ENCODE assay signal across 30 cellular contexts in genomic region chr11:62393735-62394134, GRCh38. TPM values are rescaled to one million over a fixed set of nuclear protein-coding genes. Genes with fewer than 3 reads are reported as not detected.
"Had no signal": no experiment of that assay in that cellular context is flagged by ENCODE, and none has a peak within 500 bp of the region (broad histone marks: within the 10 kb centered on the region; RNA-seq: fewer than 3 reads in every experiment).

No MANE protein-coding gene starts in this region.

- H3K27me3 Mint-ChIP-seq: activated CD8-positive, alpha-beta T cell treated with anti-CD3 and anti-CD28 coated beads for 36 hours; activated naive CD8-positive, alpha-beta T cell; naive thymus-derived CD4-positive, alpha-beta T cell; stimulated activated naive CD8-positive, alpha-beta T cell treated with anti-CD3 and anti-CD28 coated beads, Interleukin-15, amount 100 ng/mL, for 72 hours had no signal

- H3K4me3 Mint-ChIP-seq: activated B cell treated with CpG ODN at 0.5 μM for 24 hours; activated CD8-positive, alpha-beta T cell treated with anti-CD3 and anti-CD28 coated beads for 36 hours; activated naive CD8-positive, alpha-beta T cell; activated T-cell treated with anti-CD3 and anti-CD28 coated beads, Interleukin-2, amount 50 U/mL, for 72 hours; naive thymus-derived CD4-positive, alpha-beta T cell; stimulated activated memory B cell treated with anti-CD40 and anti-IgM and Interleukin-4, amounts not matched to agents 10 μg/mL and 1 μg/mL and 100 μg/mL, for 72 hours; stimulated activated naive CD8-positive, alpha-beta T cell treated with anti-CD3 and anti-CD28 coated beads, Interleukin-15, amount 100 ng/mL, for 72 hours had no signal

- H3K27me3 ChIP-seq: body of pancreas, esophagus squamous epithelium, heart right ventricle, ovary, sigmoid colon, upper lobe of left lung had no signal

- H3K9me3 ChIP-seq: body of pancreas, esophagus squamous epithelium, heart right ventricle, ovary, prostate gland, sigmoid colon, upper lobe of left lung had no signal

- H3K4me3 ChIP-seq: body of pancreas, esophagus squamous epithelium, heart right ventricle, ovary, sigmoid colon, smooth muscle cell, upper lobe of left lung had no signal

- ATAC-seq: body of pancreas, heart right ventricle had no signal

- H3K36me3 Mint-ChIP-seq: naive thymus-derived CD4-positive, alpha-beta T cell; stimulated activated memory B cell treated with anti-CD40 and anti-IgM and Interleukin-4, amounts not matched to agents 10 μg/mL and 1 μg/mL and 100 μg/mL, for 72 hours had no signal

- H3K4me2 ChIP-seq: smooth muscle cell had no signal

- H3K36me3 ChIP-seq: esophagus squamous epithelium, ovary, prostate gland, sigmoid colon had no signal

- DNase-seq: activated B cell treated with CpG ODN at 0.5 μM for 24 hours; activated CD4-positive, alpha-beta T cell treated with anti-CD3 and anti-CD28 coated beads, Interleukin-2, amount 50 U/mL, for 1 hour; activated naive CD4-positive, alpha-beta T cell; anterior cingulate cortex; body of pancreas; effector CD4-positive, alpha-beta T cell; esophagus squamous epithelium; foreskin melanocyte; heart right ventricle; midbrain; retina; sigmoid colon; stimulated activated CD4-positive, alpha-beta T cell treated with anti-CD3 and anti-CD28 coated beads, Interleukin-1b, Interleukin-23, amount 100 ng/mL, for 48 hours; stimulated activated CD8-positive, alpha-beta memory T cell treated with anti-CD3 and anti-CD28 coated beads, Interleukin-4, amount 100 ng/mL, for 48 hours; stimulated activated naive CD8-positive, alpha-beta T cell treated with anti-CD3 and anti-CD28 coated beads, Interleukin-15, amount 100 ng/mL, for 72 hours; substantia nigra; upper lobe of left lung had no signal

- H3K9me3 Mint-ChIP-seq: activated B cell treated with CpG ODN at 0.5 μM for 24 hours; activated CD8-positive, alpha-beta T cell treated with anti-CD3 and anti-CD28 coated beads for 36 hours; activated T-cell treated with anti-CD3 and anti-CD28 coated beads, Interleukin-2, amount 50 U/mL, for 72 hours; naive thymus-derived CD4-positive, alpha-beta T cell; stimulated activated memory B cell treated with anti-CD40 and anti-IgM and Interleukin-4, amounts not matched to agents 10 μg/mL and 1 μg/mL and 100 μg/mL, for 72 hours; stimulated activated naive CD8-positive, alpha-beta T cell treated with anti-CD3 and anti-CD28 coated beads, Interleukin-15, amount 100 ng/mL, for 72 hours had no signal

- H3K27ac Mint-ChIP-seq: activated B cell treated with CpG ODN at 0.5 μM for 24 hours; activated CD8-positive, alpha-beta T cell treated with anti-CD3 and anti-CD28 coated beads for 36 hours; activated T-cell treated with anti-CD3 and anti-CD28 coated beads, Interleukin-2, amount 50 U/mL, for 72 hours; stimulated activated memory B cell treated with anti-CD40 and anti-IgM and Interleukin-4, amounts not matched to agents 10 μg/mL and 1 μg/mL and 100 μg/mL, for 72 hours; stimulated activated naive CD8-positive, alpha-beta T cell treated with anti-CD3 and anti-CD28 coated beads, Interleukin-15, amount 100 ng/mL, for 72 hours had no signal

- H3K27ac ChIP-seq: body of pancreas had no signal

- H3K4me1 Mint-ChIP-seq: activated B cell treated with CpG ODN at 0.5 μM for 24 hours; stimulated activated memory B cell treated with anti-CD40 and anti-IgM and Interleukin-4, amounts not matched to agents 10 μg/mL and 1 μg/mL and 100 μg/mL, for 72 hours had no signal

RNA-seq across cellular contexts. Expression of gene SCGB1A1, which starts 25.1 kb away (rescaled TPM):
- total RNA-seq: activated B cell treated with CpG ODN at 0.5 μM for 24 hours; activated CD8-positive, alpha-beta T cell treated with anti-CD3 and anti-CD28 coated beads for 36 hours; activated T-cell treated with anti-CD3 and anti-CD28 coated beads, Interleukin-2, amount 50 U/mL, for 72 hours; body of pancreas; dermis blood vessel endothelial cell; glomerular endothelial cell; heart right ventricle; kidney epithelial cell; lower leg skin; naive thymus-derived CD4-positive, alpha-beta T cell; sigmoid colon; smooth muscle cell had no signal
- polyA plus RNA-seq: naive thymus-derived CD4-positive, alpha-beta T cell; neural cell; ovary; smooth muscle cell had no signal
